8 cellular contexts compared by ENCODE assay signal in the genomic region with DNA sequence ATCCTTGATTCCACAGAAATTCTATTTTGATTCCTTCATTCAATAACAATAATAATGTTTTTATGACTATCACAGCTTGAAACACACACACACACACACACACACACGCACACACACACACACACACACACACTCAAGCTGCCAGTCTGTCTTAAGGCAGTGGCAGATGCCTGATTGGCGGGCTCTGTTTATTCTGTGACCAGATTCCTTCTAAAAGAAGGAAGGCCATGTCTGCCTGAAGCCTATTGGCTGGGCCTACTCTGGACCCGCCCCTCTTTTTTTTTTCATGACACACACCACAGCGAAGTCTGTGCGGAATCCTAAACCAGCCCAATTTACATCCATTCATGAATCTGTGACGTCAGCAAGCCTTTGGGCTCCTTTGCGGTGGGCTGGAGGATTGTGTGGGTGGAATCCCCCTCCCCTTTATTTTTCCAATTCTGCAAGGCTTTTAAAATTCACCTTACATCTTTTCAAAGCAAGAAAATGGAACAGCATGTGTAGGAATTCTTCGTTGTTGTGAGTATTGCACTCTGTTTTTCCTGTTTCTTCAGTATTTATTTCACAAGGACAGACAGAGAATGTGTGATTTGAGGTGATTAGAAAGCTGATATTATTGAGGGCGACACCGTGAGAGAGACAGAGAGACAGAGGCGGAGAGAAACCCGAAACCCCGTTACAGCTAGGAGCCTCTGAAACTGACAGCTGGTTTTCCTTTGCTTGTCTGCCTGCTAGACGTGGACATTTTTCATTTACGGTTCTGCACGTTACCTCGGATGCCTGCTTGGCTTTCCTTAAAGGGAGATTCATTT. TPM values are rescaled to one million over a fixed set of nuclear protein-coding genes. Genes with fewer than 3 reads are reported as not detected.
DNase-seq lines count a peak whose midpoint lies in the region; ATAC-seq and TF ChIP-seq lines count a peak whose summit lies in the region.

A gene with protein sequence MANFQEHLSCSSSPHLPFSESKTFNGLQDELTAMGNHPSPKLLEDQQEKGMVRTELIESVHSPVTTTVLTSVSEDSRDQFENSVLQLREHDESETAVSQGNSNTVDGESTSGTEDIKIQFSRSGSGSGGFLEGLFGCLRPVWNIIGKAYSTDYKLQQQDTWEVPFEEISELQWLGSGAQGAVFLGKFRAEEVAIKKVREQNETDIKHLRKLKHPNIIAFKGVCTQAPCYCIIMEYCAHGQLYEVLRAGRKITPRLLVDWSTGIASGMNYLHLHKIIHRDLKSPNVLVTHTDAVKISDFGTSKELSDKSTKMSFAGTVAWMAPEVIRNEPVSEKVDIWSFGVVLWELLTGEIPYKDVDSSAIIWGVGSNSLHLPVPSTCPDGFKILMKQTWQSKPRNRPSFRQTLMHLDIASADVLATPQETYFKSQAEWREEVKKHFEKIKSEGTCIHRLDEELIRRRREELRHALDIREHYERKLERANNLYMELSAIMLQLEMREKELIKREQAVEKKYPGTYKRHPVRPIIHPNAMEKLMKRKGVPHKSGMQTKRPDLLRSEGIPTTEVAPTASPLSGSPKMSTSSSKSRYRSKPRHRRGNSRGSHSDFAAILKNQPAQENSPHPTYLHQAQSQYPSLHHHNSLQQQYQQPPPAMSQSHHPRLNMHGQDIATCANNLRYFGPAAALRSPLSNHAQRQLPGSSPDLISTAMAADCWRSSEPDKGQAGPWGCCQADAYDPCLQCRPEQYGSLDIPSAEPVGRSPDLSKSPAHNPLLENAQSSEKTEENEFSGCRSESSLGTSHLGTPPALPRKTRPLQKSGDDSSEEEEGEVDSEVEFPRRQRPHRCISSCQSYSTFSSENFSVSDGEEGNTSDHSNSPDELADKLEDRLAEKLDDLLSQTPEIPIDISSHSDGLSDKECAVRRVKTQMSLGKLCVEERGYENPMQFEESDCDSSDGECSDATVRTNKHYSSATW (plus strand): TSS at position 287 of the 812 bp plus-strand sequence. CDS start 65,446 bp downstream, outside the sequence.

- intact Hi-C loops in T-helper 1 cell treated with Interleukin-12 subunit alpha and Interleukin-12 subunit beta and Interleukin-4 antibody, amounts not matched to agents 30 ng/mL and 1 ng/mL, for 36 hours (cut with micrococcal nuclease) = loop anchor here (1.0 kb wide), 1 partner anchor 9 kb away; no protein-coding TSS in a partner anchor

- peak within 1 kb of the TSS; percentile 48 for H3K4me3 ChIP-seq in kidney epithelial cell (ENCODE audit: low read depth, low read length)

- ATAC-seq in HG02798 (IDR thresholded peaks at IDR 0.05; ENCODE audit: poor library complexity, unreplicated experiment) = peak; percentile 97

- TF ChIP-seq CTCF in kidney epithelial cell (IDR thresholded peaks at IDR 0.05; ENCODE audit: insufficient read depth, low read length, poor library complexity, severe bottlenecking) = no peak

- H3K27me3 ChIP-seq in kidney epithelial cell (ENCODE audit: control insufficient read depth, insufficient read depth, low read length) = no peaks in the 10 kb centered on the region

- no peaks in the 10 kb centered on the region for H3K36me3 ChIP-seq in kidney epithelial cell (ENCODE audit: control insufficient read depth, insufficient read depth, low read length)

- peak; percentile 1 to 32 (median 14) for DNase-seq in stimulated activated naive CD4-positive, alpha-beta T cell (lab: John Stamatoyannopoulos, UW)
- DNase-seq in stimulated activated naive CD4-positive, alpha-beta T cell treated with Interleukin-2 at 50 U/mL for 16 hours (lab: John Stamatoyannopoulos, UW) = no peak
- peak; percentile 78 for DNase-seq in NCI-H128 (lab: John Stamatoyannopoulos, UW; ENCODE audit: unreplicated experiment)
- peak; percentile 93 for DNase-seq in dermis blood vessel endothelial cell
- peak; percentile 95 for DNase-seq in kidney epithelial cell (ENCODE audit: low read depth)
- peak; percentile 66 for DNase-seq in smooth muscle cell of the brain vasculature (ENCODE audit: low read depth, low spot score)

RNA-seq across cellular contexts. Expression of the gene that starts here (rescaled TPM):
- total RNA-seq in T-helper 1 cell treated with Interleukin-12 subunit alpha and Interleukin-12 subunit beta and Interleukin-4 antibody, amounts not matched to agents 30 ng/mL and 1 ng/mL, for 36 hours = 11.3 and 11.8 TPM in 2 replicates
- 11.9 and 13.2 TPM in 2 replicates for total RNA-seq in dermis blood vessel endothelial cell
- total RNA-seq in kidney epithelial cell = 33.5 and 41.3 TPM in 2 replicates
